ENCODE assay signal across 25 cellular contexts in genomic region chr17:51445934-51446333, GRCh38.
"Had no signal": no experiment of that assay in that cellular context is flagged by ENCODE, and none has a peak within 500 bp of the region (broad histone marks: within the 10 kb centered on the region; RNA-seq: fewer than 3 reads in every experiment).

No MANE protein-coding gene starts in this region.

- H3K4me1 Mint-ChIP-seq: memory B cell, mesothelial cell of epicardium, neural crest cell had no signal

- H3K4me3 Mint-ChIP-seq: immature natural killer cell, memory B cell, mesothelial cell of epicardium, natural killer cell, neural crest cell had no signal

- H3K9me3 Mint-ChIP-seq: immature natural killer cell had no signal

- H3K36me3 ChIP-seq: colonic mucosa, gastrocnemius medialis, left ventricle myocardium inferior, lower lobe of right lung, pancreas, suprapubic skin, thyroid gland, upper lobe of left lung, uterus had no signal

- H3K4me3 ChIP-seq: colonic mucosa, gastrocnemius medialis, left ventricle myocardium inferior, lower lobe of right lung, pancreas, suprapubic skin, thyroid gland, upper lobe of left lung, uterus had no signal

- H3K9me3 ChIP-seq: colonic mucosa, gastrocnemius medialis, lower lobe of right lung, pancreas, suprapubic skin, thyroid gland, upper lobe of left lung, uterus had no signal

- DNase-seq: colonic mucosa; dermis blood vessel endothelial cell; effector CD4-positive, alpha-beta T cell; gastrocnemius medialis; glutamatergic neuron; immature natural killer cell; kidney; left cardiac atrium; left ventricle myocardium inferior; lower lobe of right lung; natural killer cell; pancreas; right cardiac atrium; small intestine; stimulated activated CD4-positive, alpha-beta T cell treated with anti-CD3 and anti-CD28 coated beads, Interleukin-12 subunit alpha, Interleukin-12 subunit beta, amount 100 ng/mL, for 4 hours; stimulated activated naive CD4-positive, alpha-beta T cell; thyroid gland; upper lobe of left lung; uterus had no signal

- H3K27me3 ChIP-seq: colonic mucosa, gastrocnemius medialis, pancreas, thyroid gland, upper lobe of left lung, uterus had no signal

- H3K4me1 ChIP-seq: colonic mucosa, gastrocnemius medialis, left ventricle myocardium inferior, lower lobe of right lung, pancreas, suprapubic skin, thyroid gland, upper lobe of left lung, uterus had no signal

- H3K36me3 Mint-ChIP-seq: immature natural killer cell, memory B cell, mesothelial cell of epicardium, natural killer cell had no signal

- H3K27ac Mint-ChIP-seq: immature natural killer cell, memory B cell, mesothelial cell of epicardium, natural killer cell, progenitor cell of endocrine pancreas had no signal

- ATAC-seq: esophagus mucosa, gastrocnemius medialis, left cardiac atrium, lower lobe of right lung, natural killer cell, pancreas, right cardiac atrium had no signal

- H3K27ac ChIP-seq: colonic mucosa, gastrocnemius medialis, left ventricle myocardium inferior, lower lobe of right lung, pancreas, suprapubic skin, thyroid gland, upper lobe of left lung, uterus had no signal

- H3K27me3 Mint-ChIP-seq: progenitor cell of endocrine pancreas had no signal
